In genomic region chr22:31615481-31615840, GRCh38 we compare ENCODE assay signal across 12 cellular contexts. TPM values are rescaled to one million over a fixed set of nuclear protein-coding genes. Genes with fewer than 3 reads are reported as not detected.
DNase-seq lines count a peak whose midpoint lies in the region; ATAC-seq and TF ChIP-seq lines count a peak whose summit lies in the region.
"Had no signal": no experiment of that assay in that cellular context is flagged by ENCODE, and none has a peak within 500 bp of the region (broad histone marks: within the 10 kb centered on the region; RNA-seq: fewer than 3 reads in every experiment).

No MANE protein-coding gene starts in this region.

- no peak for ATAC-seq in naive B cell (ENCODE audit: low read depth in 2 of 2)
- ATAC-seq: sciatic nerve had no signal

- DNase-seq in CD14-positive monocyte (ENCODE audit: low spot score) (no peak), GM13976 (ENCODE audit: low spot score) (peak; percentile 47), naive B cell (no peak), mesenteric fat pad (ENCODE audit: low spot score) (no peak), DMS 273 treated with DMSO at 0.1 percent for 48 hours (lab: John Stamatoyannopoulos, UW) (no peak), islet precursor cell (no peak)
- no peak for DNase-seq in activated T-helper 2 cell treated with anti-CD3 and anti-CD28 coated beads, Interferon-gamma antibody, Interleukin-2, Interleukin-4, amounts not matched to agents 10 μg/mL and 5 μg/mL and 100 μg/mL, durations not matched to agents 14 hours and 24 hours and 36 hours (ENCODE audit: low spot score)
- DNase-seq in central memory CD4-positive, alpha-beta T cell: no peak
- DNase-seq: activated CD8-positive, alpha-beta memory T cell treated with anti-CD3 and anti-CD28 coated beads for 24 hours; amniotic stem cell; SW 1271 had no signal

- H3K27me3 Mint-ChIP-seq in CD14-positive monocyte (ENCODE audit: low read depth in 3 of 3) (no peaks in the 10 kb centered on the region), naive B cell (no peaks in the 10 kb centered on the region)
- no peaks in the 10 kb centered on the region for H3K27me3 Mint-ChIP-seq in activated T-helper 2 cell treated with anti-CD3 and anti-CD28 coated beads, Interferon-gamma antibody, Interleukin-2, Interleukin-4, amounts not matched to agents 10 μg/mL and 5 μg/mL and 100 μg/mL, durations not matched to agents 14 hours and 24 hours and 36 hours (ENCODE audit: low read depth)

- H3K4me3 Mint-ChIP-seq in CD14-positive monocyte (no peak overlapping the region), naive B cell (peak overlapping the region in 3 of 8 donors; percentile 0 to 61 (median 57))
- H3K4me3 Mint-ChIP-seq in activated T-helper 2 cell treated with anti-CD3 and anti-CD28 coated beads, Interferon-gamma antibody, Interleukin-2, Interleukin-4, amounts not matched to agents 10 μg/mL and 5 μg/mL and 100 μg/mL, durations not matched to agents 14 hours and 24 hours and 36 hours (ENCODE audit: low read depth): no peak overlapping the region

- TF ChIP-seq CTCF in CD14-positive monocyte (IDR thresholded peaks at IDR 0.05) (no peak), GM13976 (IDR thresholded peaks at IDR 0.05; ENCODE audit: borderline replicate concordance, control extremely low read depth, extremely low read depth, insufficient read depth, missing control alignments) (no peak)

- intact Hi-C loops in CD14-positive monocyte (cut with micrococcal nuclease): no loop called here
- intact Hi-C loops in activated T-helper 2 cell treated with anti-CD3 and anti-CD28 coated beads, Interferon-gamma antibody, Interleukin-2, Interleukin-4, amounts not matched to agents 10 μg/mL and 5 μg/mL and 100 μg/mL, durations not matched to agents 14 hours and 24 hours and 36 hours (cut with micrococcal nuclease): no loop called here

- in situ Hi-C loops in GM13976 (cut with MboI; ENCODE audit: low sequenced_read_pairs, unreplicated experiment): no loop called here

- H3K27ac Mint-ChIP-seq in CD14-positive monocyte (peak overlapping the region; percentile 65 to 91 (median 80)), naive B cell (peak overlapping the region in 5 of 6 donors; percentile 78 to 86 (median 79))
- peak overlapping the region; percentile 88 for H3K27ac Mint-ChIP-seq in activated T-helper 2 cell treated with anti-CD3 and anti-CD28 coated beads, Interferon-gamma antibody, Interleukin-2, Interleukin-4, amounts not matched to agents 10 μg/mL and 5 μg/mL and 100 μg/mL, durations not matched to agents 14 hours and 24 hours and 36 hours

- H3K36me3 Mint-ChIP-seq in CD14-positive monocyte (peaks cover 43 to 57% of the 10 kb centered on the region in 2 donors), naive B cell (peaks cover 12 to 15% of the 10 kb centered on the region in 2 donors)
- peaks cover 65% of the 10 kb centered on the region for H3K36me3 Mint-ChIP-seq in activated T-helper 2 cell treated with anti-CD3 and anti-CD28 coated beads, Interferon-gamma antibody, Interleukin-2, Interleukin-4, amounts not matched to agents 10 μg/mL and 5 μg/mL and 100 μg/mL, durations not matched to agents 14 hours and 24 hours and 36 hours (ENCODE audit: low read depth)

- H3K9me3 Mint-ChIP-seq in CD14-positive monocyte (no peaks in the 10 kb centered on the region), naive B cell (no peaks in the 10 kb centered on the region)
- H3K9me3 Mint-ChIP-seq in activated T-helper 2 cell treated with anti-CD3 and anti-CD28 coated beads, Interferon-gamma antibody, Interleukin-2, Interleukin-4, amounts not matched to agents 10 μg/mL and 5 μg/mL and 100 μg/mL, durations not matched to agents 14 hours and 24 hours and 36 hours: no peaks in the 10 kb centered on the region

- H3K4me1 Mint-ChIP-seq in CD14-positive monocyte: peaks cover 32% of the 10 kb centered on the region
- peaks cover 15% of the 10 kb centered on the region for H3K4me1 Mint-ChIP-seq in activated T-helper 2 cell treated with anti-CD3 and anti-CD28 coated beads, Interferon-gamma antibody, Interleukin-2, Interleukin-4, amounts not matched to agents 10 μg/mL and 5 μg/mL and 100 μg/mL, durations not matched to agents 14 hours and 24 hours and 36 hours (ENCODE audit: low read depth)
- peaks cover 20 to 39% (median 28%) of the 10 kb centered on the region in 3 donors for H3K4me1 Mint-ChIP-seq in naive B cell

RNA-seq across cellular contexts. Expression of gene PISD, which starts 46.6 kb away (rescaled TPM):
- polyA plus RNA-seq in CD14-positive monocyte: 10 to 100 TPM; 38.1 to 45.3 TPM
- 44.3 and 44.9 TPM in 2 replicates for total RNA-seq in activated T-helper 2 cell treated with anti-CD3 and anti-CD28 coated beads, Interferon-gamma antibody, Interleukin-2, Interleukin-4, amounts not matched to agents 10 μg/mL and 5 μg/mL and 100 μg/mL, durations not matched to agents 14 hours and 24 hours and 36 hours
- 10 to 100 TPM; 14.9 to 23.1 (median 18.9) TPM for polyA plus RNA-seq in naive B cell (ENCODE audit: low read depth in 6 of 6)
- total RNA-seq in mesenteric fat pad: 138 TPM
